ENCODE assay signal across 9 cellular contexts in the genomic region with DNA sequence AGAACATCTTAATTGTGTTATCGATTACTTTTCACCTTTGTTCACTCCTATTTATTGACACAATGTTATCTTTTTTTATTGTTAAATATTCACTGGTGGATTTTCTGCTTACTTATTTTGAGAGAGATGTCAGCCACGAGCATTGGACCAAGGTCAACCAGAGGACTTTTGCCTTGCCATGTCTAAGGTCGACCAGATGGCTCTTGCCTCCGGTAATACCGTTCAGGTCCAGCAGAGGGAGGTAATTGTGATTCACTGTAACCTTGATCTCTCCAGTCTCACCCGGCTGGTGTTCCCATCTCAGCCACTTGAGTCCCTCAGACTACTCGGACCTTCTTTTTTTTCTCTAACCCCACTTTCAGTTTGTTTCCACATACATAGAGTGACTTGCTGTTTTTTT.
A peak's percentile ranks its signal among the peaks of the same experiment; 100 is the strongest.
DNase-seq lines count a peak whose midpoint lies in the region; ATAC-seq and TF ChIP-seq lines count a peak whose summit lies in the region.
"Had no signal": no experiment of that assay in that cellular context is flagged by ENCODE, and none has a peak within 500 bp of the region (broad histone marks: within the 10 kb centered on the region; RNA-seq: fewer than 3 reads in every experiment).

No MANE protein-coding gene starts in this region.

- H3K36me3 Mint-ChIP-seq in activated T-cell treated with anti-CD3 and anti-CD28 coated beads, Interleukin-2, amount 50 U/mL, for 24 hours (ENCODE audit: low read depth): peaks cover 84% of the 10 kb centered on the region
- H3K36me3 Mint-ChIP-seq in activated T-helper 17 cell treated with anti-CD3 and anti-CD28 coated beads, Interleukin-2, amount 50 U/mL, for 72 hours (ENCODE audit: low read depth): peaks cover 44% of the 10 kb centered on the region
- H3K36me3 Mint-ChIP-seq in neural progenitor cell: peaks cover 52% of the 10 kb centered on the region

- peaks cover 72% of the 10 kb centered on the region for H3K9me3 Mint-ChIP-seq in activated T-cell treated with anti-CD3 and anti-CD28 coated beads, Interleukin-2, amount 50 U/mL, for 24 hours
- peaks cover 39% of the 10 kb centered on the region for H3K9me3 Mint-ChIP-seq in activated T-helper 17 cell treated with anti-CD3 and anti-CD28 coated beads, Interleukin-2, amount 50 U/mL, for 72 hours
- H3K9me3 Mint-ChIP-seq in neural progenitor cell: peaks cover 78% of the 10 kb centered on the region

- in situ Hi-C loops in KBM-7 (cut with MboI; ENCODE audit: low pct_unique_long_range_greater_than_20kb, low sequenced_read_pairs): no loop called here

- no peak overlapping the region for H3K27ac ChIP-seq in neural progenitor cell

- DNase-seq in activated T-cell treated with anti-CD3 and anti-CD28 coated beads for 48 hours (ENCODE audit: low read depth) (peak; percentile 17), KBM-7 (peak; percentile 59), neural progenitor cell (ENCODE audit: low spot score) (no peak)
- no peak for DNase-seq in activated T-cell treated with anti-CD3 and anti-CD28 coated beads, Interleukin-2, amount 50 U/mL, for 24 hours
- DNase-seq in stimulated activated naive CD4-positive, alpha-beta T cell treated with Interleukin-2 at 50 U/mL for 16 hours (lab: John Stamatoyannopoulos, UW): no peak

- H3K36me3 ChIP-seq in neural progenitor cell: no peaks in the 10 kb centered on the region

- no peaks in the 10 kb centered on the region for H3K4me1 ChIP-seq in neural progenitor cell

- no peak overlapping the region for H3K9ac ChIP-seq in neural progenitor cell

- no peak overlapping the region for H3K4me3 Mint-ChIP-seq in activated T-cell treated with anti-CD3 and anti-CD28 coated beads, Interleukin-2, amount 50 U/mL, for 24 hours
- H3K4me3 Mint-ChIP-seq in activated T-helper 17 cell treated with anti-CD3 and anti-CD28 coated beads, Interleukin-2, amount 50 U/mL, for 72 hours: no peak overlapping the region
- no peak overlapping the region for H3K4me3 Mint-ChIP-seq in neural progenitor cell
- H3K4me3 Mint-ChIP-seq: brain had no signal

- H3K27ac Mint-ChIP-seq in activated T-cell treated with anti-CD3 and anti-CD28 coated beads, Interleukin-2, amount 50 U/mL, for 24 hours: no peak overlapping the region
- peak overlapping the region; percentile 29 for H3K27ac Mint-ChIP-seq in activated T-helper 17 cell treated with anti-CD3 and anti-CD28 coated beads, Interleukin-2, amount 50 U/mL, for 72 hours
- H3K27ac Mint-ChIP-seq in neural progenitor cell: no peak overlapping the region
- H3K27ac Mint-ChIP-seq: brain had no signal

- peaks cover 14% of the 10 kb centered on the region for H3K9me3 ChIP-seq in neural progenitor cell (ENCODE audit: low read depth)

- no peaks in the 10 kb centered on the region for H3K4me1 Mint-ChIP-seq in activated T-cell treated with anti-CD3 and anti-CD28 coated beads, Interleukin-2, amount 50 U/mL, for 24 hours (ENCODE audit: low read depth)
- H3K4me1 Mint-ChIP-seq in activated T-helper 17 cell treated with anti-CD3 and anti-CD28 coated beads, Interleukin-2, amount 50 U/mL, for 72 hours: no peaks in the 10 kb centered on the region
- H3K4me1 Mint-ChIP-seq in neural progenitor cell: no peaks in the 10 kb centered on the region
- H3K4me1 Mint-ChIP-seq: brain had no signal

- no peak for ATAC-seq in activated T-helper 17 cell treated with anti-CD3 and anti-CD28 coated beads, Interleukin-2, amount 50 U/mL, for 72 hours (replicated peaks)
- ATAC-seq in HG02973 (IDR thresholded peaks at IDR 0.05; ENCODE audit: unreplicated experiment) (no peak), HG02798 (IDR thresholded peaks at IDR 0.05; ENCODE audit: poor library complexity, unreplicated experiment) (no peak)

- peak; percentile 19 for TF ChIP-seq CTCF in neural progenitor cell (IDR thresholded peaks at IDR 0.05)

- no peaks in the 10 kb centered on the region for H3K27me3 Mint-ChIP-seq in activated T-cell treated with anti-CD3 and anti-CD28 coated beads, Interleukin-2, amount 50 U/mL, for 24 hours
- H3K27me3 Mint-ChIP-seq in activated T-helper 17 cell treated with anti-CD3 and anti-CD28 coated beads, Interleukin-2, amount 50 U/mL, for 72 hours: no peaks in the 10 kb centered on the region
- H3K27me3 Mint-ChIP-seq in neural progenitor cell (ENCODE audit: insufficient read depth, low read depth): no peaks in the 10 kb centered on the region

- H3K27me3 ChIP-seq in neural progenitor cell: no peaks in the 10 kb centered on the region

- no peak overlapping the region for H2AFZ ChIP-seq in neural progenitor cell (replicated peaks)

- no peak overlapping the region for H3K4me2 ChIP-seq in neural progenitor cell

- no peak overlapping the region for H3K4me3 ChIP-seq in neural progenitor cell

- no peaks in the 10 kb centered on the region for H4K20me1 ChIP-seq in neural progenitor cell (ENCODE audit: low read depth)

- H3K79me2 ChIP-seq in neural progenitor cell (ENCODE audit: low read depth): no peaks in the 10 kb centered on the region

- no peaks in the 10 kb centered on the region for H3F3A ChIP-seq in neural progenitor cell (ENCODE audit: low read depth)

Comparison
In these comparisons a context has a peak if more than half of its experiments do, and no peak if none do; other contexts are left out.
1. DNase-seq: peak in activated T-cell treated with anti-CD3 and anti-CD28 coated beads for 48 hours (single experiment) and KBM-7 (single experiment); none in activated T-cell treated with anti-CD3 and anti-CD28 coated beads, Interleukin-2, amount 50 U/mL, for 24 hours (single experiment), neural progenitor cell (single experiment) and stimulated activated naive CD4-positive, alpha-beta T cell treated with Interleukin-2 at 50 U/mL for 16 hours (single experiment).